ENCODE assay signal across 8 cellular contexts in genomic region chr6:79946773-79947190, GRCh38. TPM values are rescaled to one million over a fixed set of nuclear protein-coding genes. Genes with fewer than 3 reads are reported as not detected.
DNase-seq lines count a peak whose midpoint lies in the region; ATAC-seq, FAIRE-seq and TF ChIP-seq lines count a peak whose summit lies in the region.

No MANE protein-coding gene starts in this region.

- no peak overlapping the region for H2BK20ac ChIP-seq in H1 (ENCODE audit: low read length)

- H2AK5ac ChIP-seq in H1 (ENCODE audit: low read depth, low read length), result no peak overlapping the region

- H3K23ac ChIP-seq in H1 (ENCODE audit: insufficient read length), result no peak overlapping the region

- H3K79me2 ChIP-seq in H1 (ENCODE audit: control insufficient read depth in 1 of 2, insufficient read depth in 2 of 2, low read length in 2 of 2), result peaks cover 0 to 31% of the 10 kb centered on the region in 2 experiments; a peak in 2 of 4 replicates

- H3K27ac ChIP-seq in H1 (ENCODE audit: low read depth, low read length) (no peak overlapping the region), mesodermal cell (ENCODE audit: low read depth, low read length, severe bottlenecking) (no peak overlapping the region), tibial artery (peak overlapping the region; percentile 72 to 75)

- 1% methylated on average over 24 of the region's 31 CpGs; no CpG with 5 or more reads in 1 of the 2 experiments for WGBS in H1 (ENCODE audit: extremely low coverage in 1 of 2, insufficient coverage in 1 of 2, insufficient read length in 1 of 2, insufficient replicate concordance in 2 of 2, low coverage in 1 of 2, low lambda C conversion rate in 2 of 2, missing lambda C conversion rate in 1 of 2), 2 experiments
- WGBS in mesodermal cell (ENCODE audit: insufficient coverage in 2 of 2), 2 experiments, result 0% methylated on average over 23 to 29 of the region's 31 CpGs

- H3K9me3 ChIP-seq in H1 (ENCODE audit: insufficient read depth in 2 of 2, low read depth in 1 of 2, low read length in 1 of 2) (no peaks in the 10 kb centered on the region), mesodermal cell (ENCODE audit: control insufficient read depth, low read length) (no peaks in the 10 kb centered on the region), tibial artery (no peaks in the 10 kb centered on the region)

- no peak overlapping the region for H2BK12ac ChIP-seq in H1 (ENCODE audit: low read depth, low read length)

- H3K4ac ChIP-seq in H1 (replicated peaks; ENCODE audit: insufficient read length, low read depth, low read length), result no peak overlapping the region

- peak overlapping the region; percentile 76; the same call in 1 of the 2 replicates for H2AFZ ChIP-seq in H1 (ENCODE audit: low read length)

- no peak for TF ChIP-seq EP300 in H1 (IDR thresholded peaks at IDR 0.05; ENCODE audit: borderline replicate concordance in 1 of 2, low read depth in 2 of 2, low read length in 2 of 2)

- no peak overlapping the region for H2BK5ac ChIP-seq in H1 (ENCODE audit: low read depth, low read length)

- no peaks in the 10 kb centered on the region for H3K36me3 ChIP-seq in H1 (ENCODE audit: control insufficient read depth in 2 of 4, insufficient read depth in 4 of 4, low read length in 3 of 4)
- no peaks in the 10 kb centered on the region for H3K36me3 ChIP-seq in mesodermal cell (ENCODE audit: control insufficient read depth, insufficient read depth, low read length)
- no peaks in the 10 kb centered on the region for H3K36me3 ChIP-seq in tibial artery

- no peak overlapping the region for H4K8ac ChIP-seq in H1 (ENCODE audit: extremely low read depth, insufficient read depth, low read length)

- no peak overlapping the region for H3K56ac ChIP-seq in H1 (replicated peaks; ENCODE audit: insufficient read length, low read depth, low read length)

- peak; percentile 31 for ATAC-seq in GM18907 (IDR thresholded peaks at IDR 0.05; ENCODE audit: unreplicated experiment)

- POLR2A ChIA-PET in H1 (lab: Charles Lee; ENCODE audit: partially characterized antibody), result interaction anchor here (0.6 to 1.7 kb wide), 7 partner anchors 13 to 223 kb away, joined by 3 to 12 read pairs (median 4); partner anchors contain the start of genes BCKDHB and TTK

- no peak overlapping the region for H2BK15ac ChIP-seq in H1 (ENCODE audit: low read length)

- H4K5ac ChIP-seq in H1 (ENCODE audit: insufficient read length, low read depth, low read length), result no peak overlapping the region

- H3K27me3 ChIP-seq in H1 (replicated peaks in 1 of 4; ENCODE audit: control insufficient read depth in 3 of 4, extremely low read depth in 1 of 4, insufficient read depth in 3 of 4, low read length in 3 of 4) (no peaks in the 10 kb centered on the region; a peak in 2 of 7 replicates), tibial artery (no peaks in the 10 kb centered on the region)

- no peak for FAIRE-seq in H1 (lab: Jason Lieb, UNC)

- no peak for TF ChIP-seq POLR2A in H1 (IDR thresholded peaks at IDR 0.05; ENCODE audit: control extremely low read depth in 1 of 2, low read depth in 2 of 2, low read length in 2 of 2)

- no peaks in the 10 kb centered on the region; the same call in 1 of the 2 replicates for H3K79me1 ChIP-seq in H1 (ENCODE audit: low read depth, low read length)

- peaks cover 0 to 4% of the 10 kb centered on the region in 2 experiments for H4K20me1 ChIP-seq in H1 (replicated peaks in 1 of 2; ENCODE audit: control insufficient read depth in 1 of 2, insufficient read depth in 2 of 2, low read length in 2 of 2)

- H3K14ac ChIP-seq in H1 (ENCODE audit: insufficient read length), result no peak overlapping the region

- no peak for TF ChIP-seq CTCF in AG10803 (conservative IDR thresholded peaks at IDR 0.05; ENCODE audit: low read length)
- TF ChIP-seq CTCF in WI38 (IDR thresholded peaks at IDR 0.05; ENCODE audit: low read depth, low read length), result no peak
- TF ChIP-seq CTCF in H1 (IDR thresholded peaks at IDR 0.05; ENCODE audit: control extremely low read depth in 1 of 3, insufficient read depth in 1 of 3, low read depth in 1 of 3, low read length in 3 of 3), result no peak
- no peak for TF ChIP-seq CTCF in tibial artery (IDR thresholded peaks at IDR 0.05)

- H4K91ac ChIP-seq in H1 (replicated peaks; ENCODE audit: insufficient read length, low read length), result no peak overlapping the region

- peak overlapping the region in 3 of 4 experiments; percentile 31 to 64 (median 43); a peak in 4 of 7 replicates for H3K9ac ChIP-seq in H1 (replicated peaks in 1 of 4; ENCODE audit: extremely low read depth in 1 of 4, low read depth in 3 of 4, low read length in 3 of 4)

- H2BK120ac ChIP-seq in H1 (replicated peaks; ENCODE audit: low read depth, low read length), result no peak overlapping the region

- H3K4me1 ChIP-seq in H1 (replicated peaks in 1 of 4; ENCODE audit: control insufficient read depth in 3 of 4, insufficient read depth in 4 of 4, low read length in 3 of 4) (peaks cover 4 to 13% (median 9%) of the 10 kb centered on the region in 4 experiments; a peak in 6 of 7 replicates), mesodermal cell (ENCODE audit: control insufficient read depth, insufficient read depth, low read length, poor library complexity, severe bottlenecking) (no peaks in the 10 kb centered on the region), tibial artery (peaks cover 0 to 22% (median 6%) of the 10 kb centered on the region in 4 donors)

- CTCF ChIA-PET in H1 (lab: Charles Lee; ENCODE audit: partially characterized antibody), result interaction anchor here (0.7 to 2.9 kb wide), 28 partner anchors 8 to 934 kb away, joined by 3 to 23 read pairs (median 5); partner anchors contain the start of gene TTK

- TF ChIP-seq RAD21 in H1 (IDR thresholded peaks at IDR 0.05 in 1 of 2, conservative IDR thresholded peaks at IDR 0.05 in 1 of 2; ENCODE audit: low read depth in 2 of 2, low read length in 2 of 2), result no peak

- peak overlapping the region; percentile 77 to 94 for H3K4me2 ChIP-seq in H1 (ENCODE audit: insufficient read depth in 1 of 2, low read depth in 2 of 2, low read length in 2 of 2)

- no peak overlapping the region for H3K18ac ChIP-seq in H1 (ENCODE audit: extremely low read depth, low read length)

- H3K23me2 ChIP-seq in H1 (ENCODE audit: low read depth, low read length), result peaks cover 15% of the 10 kb centered on the region

- peak overlapping the region; percentile 79 for H3K4me3 ChIP-seq in AG10803 (ENCODE audit: low read length)
- H3K4me3 ChIP-seq in WI38 (ENCODE audit: low read depth, low read length), result peak overlapping the region; percentile 86
- peak overlapping the region; percentile 66 to 85 (median 80) for H3K4me3 ChIP-seq in H1 (ENCODE audit: extremely low read depth in 1 of 4, insufficient read depth in 2 of 4, low read depth in 3 of 4, low read length in 4 of 4)
- peak overlapping the region; percentile 60 for H3K4me3 ChIP-seq in mesodermal cell (ENCODE audit: extremely low read depth, insufficient read depth, low read length, poor library complexity, severe bottlenecking)
- H3K4me3 ChIP-seq in tibial artery, result peak overlapping the region; percentile 83 to 93

- intact Hi-C loops in tibial artery (cut with DNase I; ENCODE audit: low total_unique reads), result loop anchor here (5.0 to 10.0 kb wide), 2 partner anchors 56 to 138 kb away; partner anchors contain the start of gene TTK

- DNase-seq in AG10803 (ENCODE audit: low read depth) (peak; percentile 12), HK-2 (ENCODE audit: unreplicated experiment) (peak; percentile 27), H1 (ENCODE audit: low read depth in 1 of 2, low spot score in 2 of 2) (peak in 1 of 2 experiments; percentile 69), tibial artery (no peak), NCI-H1092 (lab: John Stamatoyannopoulos, UW) (no peak)

TF ChIP-seq in H1, 55 proteins besides CTCF, POLR2A, EP300 and RAD21:
- TF ChIP-seq SIN3A (conservative IDR thresholded peaks at IDR 0.05 in 1 of 2, IDR thresholded peaks at IDR 0.05 in 1 of 2; ENCODE audit: low read depth in 1 of 2, low read length in 2 of 2) (0 out of 4 replicates have a peak, but pooled peaks of 1 of the 2 experiments have one; percentile 12), ASH2L (IDR thresholded peaks at IDR 0.05; ENCODE audit: low read length) (peak; percentile 32), SUZ12 (IDR thresholded peaks at IDR 0.05; ENCODE audit: low read length) (0 out of 2 replicates have a peak, but pooled peaks have one; percentile 36), RBBP5 (IDR thresholded peaks at IDR 0.05; ENCODE audit: borderline replicate concordance, low read depth, low read length) (0 out of 2 replicates have a peak, but pooled peaks have one; percentile 14), HDAC2 (IDR thresholded peaks at IDR 0.05; ENCODE audit: borderline replicate concordance in 1 of 2, low read depth in 2 of 2, low read length in 2 of 2) (no peak), CHD2 (IDR thresholded peaks at IDR 0.05; ENCODE audit: low read length) (no peak)

RNA-seq across cellular contexts. Expression of gene ELOVL4, which starts 0.6 kb away (rescaled TPM):
- total RNA-seq in H1 (2021; fragmentation: NEBNext Ultra II Directional; extraction: Animal tissue kit (Norgen Biotek cat#: 25700)), result 15.0 and 15.1 TPM in 2 replicates
- 1.8 and 2.0 TPM in 2 replicates for polyA plus RNA-seq in H1 (2011; rRNA removed)
- 3.0 TPM for polyA plus RNA-seq in H1 (2011; cell fraction: cytosol; rRNA removed)
- 1.1 TPM for polyA plus RNA-seq in H1 (2011; cell fraction: nucleus; rRNA removed)
- polyA plus RNA-seq in H1 (2012, experiment 1 of 2), result 4.6 to 10.6 TPM (median 5.9 TPM) in 4 replicates
- polyA plus RNA-seq in H1 (2012, experiment 2 of 2), result 2.0 TPM
- polyA plus RNA-seq in H1 (2013, experiment 1 of 2), result 15.3 TPM
- polyA plus RNA-seq in H1 (2013, experiment 2 of 2), result 17.1 TPM
- polyA minus RNA-seq in H1 (2011; rRNA and poly(A)+ RNA removed), result 3.2 and 3.8 TPM in 2 replicates
- 6.2 TPM for polyA minus RNA-seq in H1 (2011; cell fraction: cytosol; rRNA and poly(A)+ RNA removed)
- 3.4 TPM for polyA minus RNA-seq in H1 (2011; cell fraction: nucleus; rRNA and poly(A)+ RNA removed)
- 10.0 TPM for polyA plus RNA-seq in mesodermal cell (2013, experiment 1 of 2)
- 10.3 TPM for polyA plus RNA-seq in mesodermal cell (2013, experiment 2 of 2)

RNA-seq across cellular contexts. Expression of gene TTK, which starts 57.7 kb away (rescaled TPM):
- 62.2 and 63.2 TPM in 2 replicates for total RNA-seq in H1 (2021; fragmentation: NEBNext Ultra II Directional; extraction: Animal tissue kit (Norgen Biotek cat#: 25700))
- polyA plus RNA-seq in H1 (2011; rRNA removed), result 6.3 and 11.9 TPM in 2 replicates
- polyA plus RNA-seq in H1 (2011; cell fraction: cytosol; rRNA removed), result 18.0 TPM
- 7.1 TPM for polyA plus RNA-seq in H1 (2011; cell fraction: nucleus; rRNA removed)
- polyA plus RNA-seq in H1 (2012, experiment 1 of 2), result 17.4 to 40.2 TPM (median 21.4 TPM) in 4 replicates
- polyA plus RNA-seq in H1 (2012, experiment 2 of 2), result 2.8 TPM
- polyA plus RNA-seq in H1 (2013, experiment 1 of 2), result 42.2 TPM
- polyA plus RNA-seq in H1 (2013, experiment 2 of 2), result 39.6 TPM
- 23.2 and 38.5 TPM in 2 replicates for polyA minus RNA-seq in H1 (2011; rRNA and poly(A)+ RNA removed)
- 25.9 TPM for polyA minus RNA-seq in H1 (2011; cell fraction: cytosol; rRNA and poly(A)+ RNA removed)
- polyA minus RNA-seq in H1 (2011; cell fraction: nucleus; rRNA and poly(A)+ RNA removed), result 49.3 TPM
- 36.5 TPM for polyA plus RNA-seq in mesodermal cell (2013, experiment 1 of 2)
- polyA plus RNA-seq in mesodermal cell (2013, experiment 2 of 2), result 44.6 TPM

Comparison
In these comparisons a context has a peak if more than half of its experiments do, and no peak if none do; other contexts are left out.
1. DNase-seq: peak in AG10803 (single experiment) and HK-2 (single experiment); none in tibial artery (0 of 2) and NCI-H1092 (single experiment).
2. H3K27ac ChIP-seq: peak in tibial artery (2 of 2); none in H1 (single experiment) and mesodermal cell (single experiment).
3. Peak in every context shown above with its lines, with median percentiles within 50 percentile points of each other: H3K4me3 ChIP-seq.